Comparison of ENCODE assay signal across 8 cellular contexts in the genomic region with DNA sequence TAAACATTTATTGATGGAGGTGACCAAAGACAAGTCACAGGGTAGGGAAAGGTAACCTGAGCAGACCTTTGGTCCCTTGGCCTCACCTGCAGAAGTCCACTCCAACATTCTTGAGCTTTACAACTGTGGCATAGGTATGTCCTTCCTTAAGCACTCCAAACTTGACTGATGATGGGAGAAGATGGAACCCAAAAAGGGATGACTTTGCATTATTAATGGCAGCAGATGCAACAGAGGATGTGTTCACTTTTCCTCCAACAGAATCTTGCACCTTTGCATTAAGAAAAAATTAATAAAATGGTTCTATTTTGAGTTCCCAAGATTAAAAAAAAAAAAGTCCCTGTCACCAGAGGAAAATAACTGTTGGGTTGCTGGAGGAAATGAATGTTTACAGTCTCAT.
"Had no signal": no experiment of that assay in that cellular context is flagged by ENCODE, and none has a peak within 500 bp of the region (broad histone marks: within the 10 kb centered on the region; RNA-seq: fewer than 3 reads in every experiment).

No MANE protein-coding gene starts in this region.

- H3K27ac ChIP-seq: GM23248, HL-60 had no signal

- H3K9me3 ChIP-seq: HAP-1 had no signal

- H3K36me3 ChIP-seq: HAP-1 had no signal

- H3K9ac ChIP-seq: GM23248 had no signal

- H2AFZ ChIP-seq: GM23248 had no signal

- H3K4me3 ChIP-seq: GM23248, HAP-1 had no signal

- ATAC-seq: HCT116 had no signal

- DNase-seq: GM23248, GOT3, H7, HFFc6, KG1 had no signal
